23 cellular contexts compared by ENCODE assay signal in genomic region chr2:177929662-177930522, GRCh38.
DNase-seq lines count a peak whose midpoint lies in the region; ATAC-seq, FAIRE-seq and TF ChIP-seq lines count a peak whose summit lies in the region.
"Had no signal": no experiment of that assay in that cellular context is flagged by ENCODE, and none has a peak within 500 bp of the region (broad histone marks: within the 10 kb centered on the region; RNA-seq: fewer than 3 reads in every experiment).

No MANE protein-coding gene starts in this region.

- H3K27me3 ChIP-seq in bronchial epithelial cell (ENCODE audit: control insufficient read depth, insufficient read depth, low read length), result no peaks in the 10 kb centered on the region
- H3K27me3 ChIP-seq: BE2C had no signal

- no peak for TF ChIP-seq CTCF in bronchial epithelial cell (IDR thresholded peaks at IDR 0.05; ENCODE audit: insufficient read depth, low read length, severe bottlenecking)

- FAIRE-seq in bronchial epithelial cell (lab: Jason Lieb, UNC), result no peak
- FAIRE-seq: GM12878, GM18507 had no signal

- ATAC-seq in HG03378 (IDR thresholded peaks at IDR 0.05; ENCODE audit: unreplicated experiment) (no peak), HG03469 (IDR thresholded peaks at IDR 0.05; ENCODE audit: unreplicated experiment) (no peak)
- ATAC-seq: GM12878, GM23338, HCT116, T-cell had no signal

- no peaks in the 10 kb centered on the region for H3K36me3 ChIP-seq in bronchial epithelial cell (ENCODE audit: control insufficient read depth, insufficient read depth, low read length)
- H3K36me3 ChIP-seq: BE2C had no signal

- no peak overlapping the region for H3K4me3 ChIP-seq in bronchial epithelial cell (ENCODE audit: low read depth, low read length)
- H3K4me3 ChIP-seq: GM12878, GM23338, PC-9, SK-N-MC had no signal

- DNase-seq in DMS53 (lab: John Stamatoyannopoulos, UW) (peak; percentile 69), NCI-H1105 treated with DMSO at 0.1 percent for 48 hours (lab: John Stamatoyannopoulos, UW) (peak; percentile 78), NCI-H69 (lab: John Stamatoyannopoulos, UW) (peak; percentile 15), bronchial epithelial cell (ENCODE audit: low read depth) (peak; percentile 22), SHP77 (lab: John Stamatoyannopoulos, UW) (no peak), G401 (ENCODE audit: low spot score) (no peak)
- DNase-seq: BE2C; Calu3; CD4-positive, alpha-beta T cell; DND-41; GDM1; NCI-H187; NCI-H524; PC-9; T-cell; T-helper 9 cell had no signal

- in situ Hi-C loops in G401 (cut with HindIII; ENCODE audit: low sequenced_read_pairs), result no loop called here

Comparison
In these comparisons a context has a peak if more than half of its experiments do, and no peak if none do; other contexts are left out.
1. DNase-seq: peak in DMS53 (single experiment), NCI-H1105 treated with DMSO at 0.1 percent for 48 hours (single experiment), NCI-H69 (single experiment) and bronchial epithelial cell (single experiment); none in SHP77 (0 of 2) and G401 (single experiment).